Comparison of ENCODE assay signal across 1 cellular context in genomic region chr7:95440394-95441038, GRCh38.
TF ChIP-seq lines count a peak whose summit lies in the region.

No MANE protein-coding gene starts in this region.

TF ChIP-seq in HepG2, 621 proteins besides CTCF, POLR2A, EP300 and RAD21 (continued from another document and continues in another):
- TF ChIP-seq LRRFIP1 (CRISPR knock-in tag; conservative IDR thresholded peaks at IDR 0.05) (no peak), ZNF547 (CRISPR knock-in tag; IDR thresholded peaks at IDR 0.05) (0 out of 2 replicates have a peak, but pooled peaks have one; percentile 35), ATF7 (IDR thresholded peaks at IDR 0.05) (0 out of 2 replicates have a peak, but pooled peaks have one; percentile 28), ATF7 (CRISPR knock-in tag; IDR thresholded peaks at IDR 0.05) (peak; percentile 59; the same call in 1 of the 2 replicates), TARDBP (CRISPR knock-in tag; IDR thresholded peaks at IDR 0.05) (peak; percentile 86), ZNF75D (CRISPR knock-in tag; IDR thresholded peaks at IDR 0.05; ENCODE audit: borderline replicate concordance) (no peak), ZNF362 (CRISPR knock-in tag; IDR thresholded peaks at IDR 0.05; ENCODE audit: borderline replicate concordance) (peak; percentile 62; the same call in 1 of the 2 replicates), ZEB1 (IDR thresholded peaks at IDR 0.05; ENCODE audit: insufficient replicate concordance, low read depth) (peak; percentile 33), ZFP82 (CRISPR knock-in tag; IDR thresholded peaks at IDR 0.05; ENCODE audit: borderline replicate concordance) (no peak), NCOA1 (CRISPR knock-in tag; IDR thresholded peaks at IDR 0.05) (0 out of 2 replicates have a peak, but pooled peaks have one; percentile 45), KLF6 (CRISPR knock-in tag; IDR thresholded peaks at IDR 0.05) (peak; percentile 35; the same call in 1 of the 2 replicates), KAT8 (CRISPR knock-in tag; IDR thresholded peaks at IDR 0.05) (peak; percentile 64; the same call in 1 of the 2 replicates), GTF2F1 (IDR thresholded peaks at IDR 0.05; ENCODE audit: low read length) (no peak), NR2F2 (IDR thresholded peaks at IDR 0.05; ENCODE audit: borderline replicate concordance, low read depth) (peak; percentile 88; the same call in 1 of the 2 replicates), E2F2 (CRISPR knock-in tag; IDR thresholded peaks at IDR 0.05; ENCODE audit: borderline replicate concordance) (no peak), HMGA1 (CRISPR knock-in tag; conservative IDR thresholded peaks at IDR 0.05) (no peak), FOSL1 (CRISPR knock-in tag; IDR thresholded peaks at IDR 0.05; ENCODE audit: borderline replicate concordance) (no peak), ZFYVE20 (CRISPR knock-in tag; IDR thresholded peaks at IDR 0.05; ENCODE audit: borderline replicate concordance, low read depth) (no peak), HMG20A (CRISPR knock-in tag; IDR thresholded peaks at IDR 0.05; ENCODE audit: borderline replicate concordance) (peak; percentile 96), HDAC1 (CRISPR knock-in tag; IDR thresholded peaks at IDR 0.05) (peak; percentile 74), SP5 (CRISPR knock-in tag; IDR thresholded peaks at IDR 0.05; ENCODE audit: borderline replicate concordance, low read depth) (peak; percentile 60), ZFP36L1 (CRISPR knock-in tag; IDR thresholded peaks at IDR 0.05) (0 out of 2 replicates have a peak, but pooled peaks have one; percentile 32), ZNF629 (CRISPR knock-in tag; conservative IDR thresholded peaks at IDR 0.05) (no peak), FOXJ3 (CRISPR knock-in tag; IDR thresholded peaks at IDR 0.05; ENCODE audit: borderline replicate concordance) (peak; percentile 91; the same call in 1 of the 2 replicates), CHD4 (IDR thresholded peaks at IDR 0.05; ENCODE audit: borderline replicate concordance, low read length) (peak; percentile 92; the same call in 1 of the 2 replicates), STAG1 (CRISPR knock-in tag; IDR thresholded peaks at IDR 0.05) (0 out of 2 replicates have a peak, but pooled peaks have one; percentile 6), SMC3 (IDR thresholded peaks at IDR 0.05; ENCODE audit: low read length) (peak; percentile 41), ZNF24 (IDR thresholded peaks at IDR 0.05) (no peak), SIN3B (IDR thresholded peaks at IDR 0.05; ENCODE audit: low read length) (no peak), NR2F1 (CRISPR knock-in tag; IDR thresholded peaks at IDR 0.05) (peak; percentile 40 to 71; a peak in 2 of 4 replicates), E2F5 (CRISPR knock-in tag; conservative IDR thresholded peaks at IDR 0.05) (no peak), SOX13 (IDR thresholded peaks at IDR 0.05) (peak; percentile 48; the same call in 1 of the 2 replicates), SOX13 (CRISPR knock-in tag; conservative IDR thresholded peaks at IDR 0.05 in 1 of 2, IDR thresholded peaks at IDR 0.05 in 1 of 2) (peak in 1 of 2 experiments; percentile 94; a peak in 2 of 4 replicates), EHMT2 (IDR thresholded peaks at IDR 0.05; ENCODE audit: borderline replicate concordance, low read depth, low read length) (peak; percentile 79; the same call in 1 of the 2 replicates), ZNF746 (CRISPR knock-in tag; IDR thresholded peaks at IDR 0.05) (peak; percentile 26; the same call in 1 of the 2 replicates), ZNF549 (CRISPR knock-in tag; IDR thresholded peaks at IDR 0.05) (no peak), CENPT (CRISPR knock-in tag; IDR thresholded peaks at IDR 0.05; ENCODE audit: low read depth) (no peak), RFXANK (CRISPR knock-in tag; IDR thresholded peaks at IDR 0.05) (peak; percentile 66; the same call in 1 of the 2 replicates), ATF2 (CRISPR knock-in tag; IDR thresholded peaks at IDR 0.05) (peak; percentile 90; the same call in 1 of the 2 replicates), ZNF652 (CRISPR knock-in tag; IDR thresholded peaks at IDR 0.05; ENCODE audit: borderline replicate concordance, low read depth) (peak; percentile 71; the same call in 1 of the 2 replicates), HNF1B (CRISPR knock-in tag; IDR thresholded peaks at IDR 0.05) (peak; percentile 88), NFYB (CRISPR knock-in tag; IDR thresholded peaks at IDR 0.05) (no peak), ZNF343 (CRISPR knock-in tag; IDR thresholded peaks at IDR 0.05) (peak; percentile 34; the same call in 1 of the 2 replicates), ZSCAN30 (CRISPR knock-in tag; IDR thresholded peaks at IDR 0.05) (no peak), SSRP1 (CRISPR knock-in tag; IDR thresholded peaks at IDR 0.05) (peak; percentile 55)
- TF ChIP-seq, protein P1, sequence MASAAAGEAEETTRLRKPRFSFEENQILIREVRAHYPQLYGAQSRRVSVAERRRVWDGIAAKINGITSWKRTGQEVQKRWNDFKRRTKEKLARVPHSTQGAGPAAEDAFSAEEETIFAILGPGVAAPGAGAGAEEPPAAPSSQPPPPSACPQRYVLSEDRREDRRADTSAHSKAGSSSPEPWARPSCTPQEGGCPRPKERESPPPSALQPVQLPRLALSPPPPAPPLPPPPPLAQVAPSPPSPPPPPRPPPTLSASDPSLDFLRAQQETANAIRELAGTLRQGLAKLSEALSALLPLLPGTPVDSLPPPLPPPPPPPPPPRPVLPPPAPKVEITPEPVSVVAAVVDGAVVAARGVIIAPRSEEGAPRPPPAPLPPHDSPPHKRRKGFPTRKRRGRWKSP (CRISPR knock-in tag; IDR thresholded peaks at IDR 0.05), result 0 out of 2 replicates have a peak, but pooled peaks have one; percentile 34
- TF ChIP-seq, protein P2, sequence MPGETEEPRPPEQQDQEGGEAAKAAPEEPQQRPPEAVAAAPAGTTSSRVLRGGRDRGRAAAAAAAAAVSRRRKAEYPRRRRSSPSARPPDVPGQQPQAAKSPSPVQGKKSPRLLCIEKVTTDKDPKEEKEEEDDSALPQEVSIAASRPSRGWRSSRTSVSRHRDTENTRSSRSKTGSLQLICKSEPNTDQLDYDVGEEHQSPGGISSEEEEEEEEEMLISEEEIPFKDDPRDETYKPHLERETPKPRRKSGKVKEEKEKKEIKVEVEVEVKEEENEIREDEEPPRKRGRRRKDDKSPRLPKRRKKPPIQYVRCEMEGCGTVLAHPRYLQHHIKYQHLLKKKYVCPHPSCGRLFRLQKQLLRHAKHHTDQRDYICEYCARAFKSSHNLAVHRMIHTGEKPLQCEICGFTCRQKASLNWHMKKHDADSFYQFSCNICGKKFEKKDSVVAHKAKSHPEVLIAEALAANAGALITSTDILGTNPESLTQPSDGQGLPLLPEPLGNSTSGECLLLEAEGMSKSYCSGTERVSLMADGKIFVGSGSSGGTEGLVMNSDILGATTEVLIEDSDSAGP (CRISPR knock-in tag; IDR thresholded peaks at IDR 0.05; ENCODE audit: borderline replicate concordance), result no peak
- TF ChIP-seq, protein P3, sequence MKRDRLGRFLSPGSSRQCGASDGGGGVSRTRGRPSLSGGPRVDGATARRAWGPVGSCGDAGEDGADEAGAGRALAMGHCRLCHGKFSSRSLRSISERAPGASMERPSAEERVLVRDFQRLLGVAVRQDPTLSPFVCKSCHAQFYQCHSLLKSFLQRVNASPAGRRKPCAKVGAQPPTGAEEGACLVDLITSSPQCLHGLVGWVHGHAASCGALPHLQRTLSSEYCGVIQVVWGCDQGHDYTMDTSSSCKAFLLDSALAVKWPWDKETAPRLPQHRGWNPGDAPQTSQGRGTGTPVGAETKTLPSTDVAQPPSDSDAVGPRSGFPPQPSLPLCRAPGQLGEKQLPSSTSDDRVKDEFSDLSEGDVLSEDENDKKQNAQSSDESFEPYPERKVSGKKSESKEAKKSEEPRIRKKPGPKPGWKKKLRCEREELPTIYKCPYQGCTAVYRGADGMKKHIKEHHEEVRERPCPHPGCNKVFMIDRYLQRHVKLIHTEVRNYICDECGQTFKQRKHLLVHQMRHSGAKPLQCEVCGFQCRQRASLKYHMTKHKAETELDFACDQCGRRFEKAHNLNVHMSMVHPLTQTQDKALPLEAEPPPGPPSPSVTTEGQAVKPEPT (CRISPR knock-in tag; IDR thresholded peaks at IDR 0.05; ENCODE audit: low read depth), result no peak
- TF ChIP-seq, protein P4, sequence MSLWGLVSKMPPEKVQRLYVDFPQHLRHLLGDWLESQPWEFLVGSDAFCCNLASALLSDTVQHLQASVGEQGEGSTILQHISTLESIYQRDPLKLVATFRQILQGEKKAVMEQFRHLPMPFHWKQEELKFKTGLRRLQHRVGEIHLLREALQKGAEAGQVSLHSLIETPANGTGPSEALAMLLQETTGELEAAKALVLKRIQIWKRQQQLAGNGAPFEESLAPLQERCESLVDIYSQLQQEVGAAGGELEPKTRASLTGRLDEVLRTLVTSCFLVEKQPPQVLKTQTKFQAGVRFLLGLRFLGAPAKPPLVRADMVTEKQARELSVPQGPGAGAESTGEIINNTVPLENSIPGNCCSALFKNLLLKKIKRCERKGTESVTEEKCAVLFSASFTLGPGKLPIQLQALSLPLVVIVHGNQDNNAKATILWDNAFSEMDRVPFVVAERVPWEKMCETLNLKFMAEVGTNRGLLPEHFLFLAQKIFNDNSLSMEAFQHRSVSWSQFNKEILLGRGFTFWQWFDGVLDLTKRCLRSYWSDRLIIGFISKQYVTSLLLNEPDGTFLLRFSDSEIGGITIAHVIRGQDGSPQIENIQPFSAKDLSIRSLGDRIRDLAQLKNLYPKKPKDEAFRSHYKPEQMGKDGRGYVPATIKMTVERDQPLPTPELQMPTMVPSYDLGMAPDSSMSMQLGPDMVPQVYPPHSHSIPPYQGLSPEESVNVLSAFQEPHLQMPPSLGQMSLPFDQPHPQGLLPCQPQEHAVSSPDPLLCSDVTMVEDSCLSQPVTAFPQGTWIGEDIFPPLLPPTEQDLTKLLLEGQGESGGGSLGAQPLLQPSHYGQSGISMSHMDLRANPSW (CRISPR knock-in tag; IDR thresholded peaks at IDR 0.05; ENCODE audit: borderline replicate concordance), result no peak; the same call in 1 of the 2 replicates
